In the genomic region with DNA sequence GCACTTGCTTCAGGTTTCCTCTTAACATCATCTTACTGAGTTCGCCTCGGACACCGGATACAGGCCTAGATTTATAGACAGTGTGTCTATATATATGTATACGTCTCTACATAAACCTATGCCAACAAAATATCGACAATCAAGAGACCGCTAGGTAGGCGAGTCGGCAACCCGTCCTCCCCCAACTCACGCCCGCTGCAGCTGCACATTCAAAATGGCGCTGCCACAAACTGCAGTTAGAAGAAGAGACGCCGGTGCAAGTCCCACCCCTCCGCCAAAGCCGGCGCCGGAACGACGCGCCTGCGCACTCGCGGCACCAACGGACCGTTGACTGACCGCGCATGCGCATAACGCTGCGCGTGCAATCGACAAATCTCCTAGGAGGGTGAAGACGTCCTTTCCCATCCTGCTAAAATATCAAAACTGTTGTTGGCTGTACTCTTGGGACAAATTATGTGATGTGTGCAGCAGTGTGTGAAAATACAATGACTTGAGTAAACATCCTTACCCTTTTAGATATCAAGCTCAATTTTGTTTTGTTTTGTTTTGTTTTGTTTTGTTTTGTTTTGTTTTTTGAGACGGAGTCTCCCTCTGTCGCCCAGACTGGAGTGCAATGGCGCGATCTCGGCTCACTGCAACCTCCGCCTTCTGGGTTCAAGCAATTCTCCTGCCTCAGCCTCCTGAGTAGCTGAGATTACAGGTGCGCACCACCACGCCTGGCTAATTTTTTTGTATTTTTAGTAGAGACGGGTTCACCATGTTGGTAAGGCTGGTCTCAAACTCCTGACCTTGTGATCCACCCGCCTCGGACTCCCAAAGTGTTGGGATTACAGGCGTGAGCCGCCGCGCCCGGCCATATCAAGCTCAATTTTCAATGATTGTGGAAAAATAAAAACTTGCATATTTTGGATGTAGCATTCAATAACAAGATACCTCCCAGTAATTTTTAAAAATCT, we compare ENCODE assay signal across 8 cellular contexts. TPM values are rescaled to one million over a fixed set of nuclear protein-coding genes. Genes with fewer than 3 reads are reported as not detected.
DNase-seq lines count a peak whose midpoint lies in the region; ATAC-seq and TF ChIP-seq lines count a peak whose summit lies in the region.
"Not testable (repeated sequence)": the region's sequence is repeated elsewhere in the genome, so short reads cannot be mapped to it uniquely, and the experiment has no call there.

A gene with protein sequence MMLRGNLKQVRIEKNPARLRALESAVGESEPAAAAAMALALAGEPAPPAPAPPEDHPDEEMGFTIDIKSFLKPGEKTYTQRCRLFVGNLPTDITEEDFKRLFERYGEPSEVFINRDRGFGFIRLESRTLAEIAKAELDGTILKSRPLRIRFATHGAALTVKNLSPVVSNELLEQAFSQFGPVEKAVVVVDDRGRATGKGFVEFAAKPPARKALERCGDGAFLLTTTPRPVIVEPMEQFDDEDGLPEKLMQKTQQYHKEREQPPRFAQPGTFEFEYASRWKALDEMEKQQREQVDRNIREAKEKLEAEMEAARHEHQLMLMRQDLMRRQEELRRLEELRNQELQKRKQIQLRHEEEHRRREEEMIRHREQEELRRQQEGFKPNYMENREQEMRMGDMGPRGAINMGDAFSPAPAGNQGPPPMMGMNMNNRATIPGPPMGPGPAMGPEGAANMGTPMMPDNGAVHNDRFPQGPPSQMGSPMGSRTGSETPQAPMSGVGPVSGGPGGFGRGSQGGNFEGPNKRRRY (minus strand): TSS at position 219 of the 956 bp plus-strand sequence. CDS start 188 bp downstream, at position 31.

- not testable (repeated sequence) for H3K27me3 Mint-ChIP-seq in naive thymus-derived CD8-positive, alpha-beta T cell

- H3K9ac ChIP-seq in Loucy (ENCODE audit: low read depth, low read length, poor library complexity, severe bottlenecking), result peak within 1 kb of the TSS; percentile 99

- not testable (repeated sequence) for H3K36me3 Mint-ChIP-seq in naive thymus-derived CD8-positive, alpha-beta T cell

- H3K4me3 ChIP-seq in Loucy (ENCODE audit: low read length, poor library complexity, severe bottlenecking) (peak within 1 kb of the TSS; percentile 98), fibroblast of mammary gland (ENCODE audit: control insufficient read depth, low read depth, low read length) (peak within 1 kb of the TSS; percentile 93)

- not testable (repeated sequence) for TF ChIP-seq CTCF in Loucy (conservative IDR thresholded peaks at IDR 0.05; ENCODE audit: low read length); fibroblast of mammary gland (conservative IDR thresholded peaks at IDR 0.05; ENCODE audit: control insufficient read depth, insufficient read depth, low read depth, low read length)

- DNase-seq in Daoy (ENCODE audit: low read depth), result peak; percentile 94
- peak; percentile 86 for DNase-seq in H4 (ENCODE audit: low spot score)
- DNase-seq in activated T-helper 9 cell treated with anti-CD3 and anti-CD28 coated beads, Interleukin-2, amount 50 U/mL, for 16 hours (ENCODE audit: low read depth), result peak; percentile 95
- DNase-seq in fibroblast of mammary gland (ENCODE audit: low read depth), result peak; percentile 94
- DNase-seq in naive thymus-derived CD8-positive, alpha-beta T cell, result peak; percentile 91 to 97 (median 95)
- DNase-seq in stimulated activated naive CD4-positive, alpha-beta T cell (lab: John Stamatoyannopoulos, UW), result peak; percentile 86 to 95 (median 94)

- peak within 1 kb of the TSS; percentile 68 for H2AFZ ChIP-seq in Loucy (ENCODE audit: low read length)

- H3K36me3 ChIP-seq in Loucy (ENCODE audit: insufficient read depth, low read length), result not testable (repeated sequence)

- POLR2A ChIA-PET in naive thymus-derived CD8-positive, alpha-beta T cell (lab: Charles Lee), result interaction anchor here (0.7 to 4.2 kb wide), 8 partner anchors 13 to 177 kb away, joined by 3 to 58 read pairs (median 5); a partner anchor contains a TSS

- peak within 1 kb of the TSS; percentile 95 for H3K4me2 ChIP-seq in Loucy (ENCODE audit: low read depth, low read length, poor library complexity, severe bottlenecking)

- peak; percentile 98 for TF ChIP-seq POLR2A in Raji (IDR thresholded peaks at IDR 0.05; ENCODE audit: insufficient read depth, low read depth, low read length)

- not testable (repeated sequence) for H3K9me2 ChIP-seq in Loucy (replicated peaks; ENCODE audit: low read depth, low read length)

- peaks cover 14% of the 10 kb centered on the region for H4K20me1 ChIP-seq in Loucy (ENCODE audit: insufficient read depth, low read length, poor library complexity, severe bottlenecking)

- not testable (repeated sequence) for H3F3A ChIP-seq in Loucy (ENCODE audit: low read depth)

- not testable (repeated sequence) for H3K9me3 ChIP-seq in Loucy (ENCODE audit: insufficient read depth, low read depth, low read length)

- peak within 1 kb of the TSS; percentile 89 to 99 (median 98) for H3K4me3 Mint-ChIP-seq in naive thymus-derived CD8-positive, alpha-beta T cell

- H3K4me1 Mint-ChIP-seq in naive thymus-derived CD8-positive, alpha-beta T cell, result peaks cover 1 to 13% (median 13%) of the 10 kb centered on the region in 4 donors

- peak within 1 kb of the TSS; percentile 98 to 100 (median 99) for H3K27ac Mint-ChIP-seq in naive thymus-derived CD8-positive, alpha-beta T cell

- not testable (repeated sequence) for H3K9me3 Mint-ChIP-seq in naive thymus-derived CD8-positive, alpha-beta T cell

- not testable (repeated sequence) for H3K27me3 ChIP-seq in Loucy (ENCODE audit: insufficient read depth, low read length, poor library complexity, severe bottlenecking)

- peak; percentile 92 for ATAC-seq in naive thymus-derived CD8-positive, alpha-beta T cell

- H3K79me2 ChIP-seq in Loucy (ENCODE audit: insufficient read depth, low read length), result peaks cover 22% of the 10 kb centered on the region

- H3K4me1 ChIP-seq in Loucy (ENCODE audit: insufficient read depth, low read length, poor library complexity, severe bottlenecking), result not testable (repeated sequence)

RNA-seq across cellular contexts. Expression of the gene that starts here (rescaled TPM):
- 83.7 and 87.7 TPM in 2 replicates for total RNA-seq in Daoy (2014; rRNA removed; shearing (Covaris generic))
- 27.3 and 27.6 TPM in 2 replicates for total RNA-seq in H4 (2014; rRNA removed; shearing (Covaris generic))
- total RNA-seq in naive thymus-derived CD8-positive, alpha-beta T cell, result 10 to 100 TPM; 97.9 to 99.4 TPM
- 10 to 100 TPM; 23.4 to 34.1 (median 26.7) TPM for polyA plus RNA-seq in naive thymus-derived CD8-positive, alpha-beta T cell

Comparison
In these comparisons a context has a peak if more than half of its experiments do, and no peak if none do; other contexts are left out.
1. Peak in every context shown above with its lines: DNase-seq, ATAC-seq and H3K4me3 ChIP-seq.